In the genomic region with DNA sequence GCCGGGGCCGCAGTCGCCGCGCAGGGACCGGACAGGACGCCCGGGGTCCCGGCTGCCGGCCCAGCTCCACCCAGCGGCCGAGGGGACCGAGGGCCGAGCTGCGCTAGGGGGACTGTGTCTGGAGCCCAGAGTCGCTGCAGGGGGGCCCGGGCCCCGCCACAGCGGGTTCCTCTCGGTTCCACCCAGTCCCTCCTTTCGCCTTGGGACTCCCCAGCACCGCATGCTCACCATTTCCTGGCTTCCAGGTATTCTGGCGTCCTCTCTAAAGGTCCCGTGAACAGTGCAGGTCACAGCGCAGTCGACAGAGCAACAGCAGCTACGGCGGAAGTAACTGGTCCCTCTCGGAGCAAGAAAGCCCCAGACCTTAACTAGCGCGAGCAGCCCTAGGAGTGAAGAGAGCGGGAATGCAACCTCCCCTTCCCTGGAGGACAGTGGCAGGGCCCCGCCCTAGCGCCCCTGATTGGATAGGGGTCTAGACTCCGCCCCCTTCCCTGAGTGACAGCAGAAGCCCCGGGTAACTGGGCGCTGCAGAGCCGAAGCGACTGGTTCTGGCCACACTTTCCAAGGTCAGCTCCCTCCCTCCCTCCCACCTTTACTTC, we compare ENCODE assay signal across 1 cellular context.
TF ChIP-seq lines count a peak whose summit lies in the region.

Gene ZNF878 (minus strand): TSS at position 391 of the 599 bp plus-strand sequence. CDS start 160 bp downstream, at position 231.

TF ChIP-seq in HepG2, 621 proteins besides CTCF, POLR2A, EP300 and RAD21 (continued from another document and continues in another):
- TF ChIP-seq HMGXB3 (CRISPR knock-in tag; IDR thresholded peaks at IDR 0.05; ENCODE audit: borderline replicate concordance) (peak; percentile 69; the same call in 1 of the 2 replicates), ZNF772 (CRISPR knock-in tag; IDR thresholded peaks at IDR 0.05) (peak; percentile 98), ZNF678 (CRISPR knock-in tag; IDR thresholded peaks at IDR 0.05) (peak; percentile 74; the same call in 1 of the 2 replicates), ZNF639 (CRISPR knock-in tag; conservative IDR thresholded peaks at IDR 0.05) (no peak; the same call in 1 of the 2 replicates), ZZZ3 (CRISPR knock-in tag; IDR thresholded peaks at IDR 0.05; ENCODE audit: borderline replicate concordance) (no peak), DNMT3B (CRISPR knock-in tag; conservative IDR thresholded peaks at IDR 0.05) (peak; percentile 87; the same call in 1 of the 2 replicates), KLF6 (CRISPR knock-in tag; IDR thresholded peaks at IDR 0.05) (peak; percentile 82), ZNF598 (CRISPR knock-in tag; IDR thresholded peaks at IDR 0.05; ENCODE audit: borderline replicate concordance) (no peak; the same call in 1 of the 2 replicates), TARDBP (CRISPR knock-in tag; IDR thresholded peaks at IDR 0.05) (peak; percentile 81), NFIB (CRISPR knock-in tag; IDR thresholded peaks at IDR 0.05; ENCODE audit: borderline replicate concordance) (no peak), HOXA9 (CRISPR knock-in tag; IDR thresholded peaks at IDR 0.05; ENCODE audit: borderline replicate concordance) (peak; percentile 60; the same call in 1 of the 2 replicates), THAP8 (CRISPR knock-in tag; IDR thresholded peaks at IDR 0.05; ENCODE audit: borderline replicate concordance) (no peak), MED8 (CRISPR knock-in tag; IDR thresholded peaks at IDR 0.05; ENCODE audit: insufficient replicate concordance) (peak; percentile 81), MAFK (conservative IDR thresholded peaks at IDR 0.05 in 1 of 2, IDR thresholded peaks at IDR 0.05 in 1 of 2; ENCODE audit: low read length in 2 of 2) (no peak), ZNF33A (CRISPR knock-in tag; IDR thresholded peaks at IDR 0.05; ENCODE audit: borderline replicate concordance) (no peak), NFYB (CRISPR knock-in tag; IDR thresholded peaks at IDR 0.05) (peak; percentile 85), MTA1 (CRISPR knock-in tag; IDR thresholded peaks at IDR 0.05; ENCODE audit: borderline replicate concordance) (peak; percentile 21; the same call in 1 of the 2 replicates), ZHX2 (IDR thresholded peaks at IDR 0.05; ENCODE audit: low read depth) (no peak), ZHX2 (CRISPR knock-in tag; IDR thresholded peaks at IDR 0.05; ENCODE audit: borderline replicate concordance) (no peak), ZNF496 (CRISPR knock-in tag; IDR thresholded peaks at IDR 0.05; ENCODE audit: insufficient replicate concordance) (no peak), SYNCRIP (IDR thresholded peaks at IDR 0.05; ENCODE audit: insufficient read depth, low read depth, low read length) (no peak), BRF2 (CRISPR knock-in tag; IDR thresholded peaks at IDR 0.05) (no peak), USF2 (IDR thresholded peaks at IDR 0.05; ENCODE audit: low read depth, low read length) (no peak), USF2 (CRISPR knock-in tag; IDR thresholded peaks at IDR 0.05; ENCODE audit: borderline replicate concordance) (no peak), ZNF563 (CRISPR knock-in tag; IDR thresholded peaks at IDR 0.05) (peak; percentile 93), ZNF878 (CRISPR knock-in tag; IDR thresholded peaks at IDR 0.05) (peak; percentile 88), ZNF101 (CRISPR knock-in tag; IDR thresholded peaks at IDR 0.05; ENCODE audit: borderline replicate concordance, low read depth) (no peak), HMG20B (CRISPR knock-in tag; conservative IDR thresholded peaks at IDR 0.05) (no peak), MED13 (CRISPR knock-in tag; IDR thresholded peaks at IDR 0.05) (0 out of 2 replicates have a peak, but pooled peaks have one; percentile 20), BCL6 (CRISPR knock-in tag; IDR thresholded peaks at IDR 0.05) (peak; percentile 58; the same call in 1 of the 2 replicates), TGIF2 (CRISPR knock-in tag; IDR thresholded peaks at IDR 0.05) (peak; percentile 61; the same call in 1 of the 2 replicates), ZNF264 (CRISPR knock-in tag; IDR thresholded peaks at IDR 0.05) (peak; percentile 48), ZNF30 (CRISPR knock-in tag; IDR thresholded peaks at IDR 0.05) (no peak), ZNF629 (CRISPR knock-in tag; conservative IDR thresholded peaks at IDR 0.05) (no peak), ETS1 (CRISPR knock-in tag; IDR thresholded peaks at IDR 0.05) (no peak), ZNF546 (CRISPR knock-in tag; conservative IDR thresholded peaks at IDR 0.05) (peak; percentile 77; the same call in 1 of the 2 replicates)
- TF ChIP-seq, protein P1, sequence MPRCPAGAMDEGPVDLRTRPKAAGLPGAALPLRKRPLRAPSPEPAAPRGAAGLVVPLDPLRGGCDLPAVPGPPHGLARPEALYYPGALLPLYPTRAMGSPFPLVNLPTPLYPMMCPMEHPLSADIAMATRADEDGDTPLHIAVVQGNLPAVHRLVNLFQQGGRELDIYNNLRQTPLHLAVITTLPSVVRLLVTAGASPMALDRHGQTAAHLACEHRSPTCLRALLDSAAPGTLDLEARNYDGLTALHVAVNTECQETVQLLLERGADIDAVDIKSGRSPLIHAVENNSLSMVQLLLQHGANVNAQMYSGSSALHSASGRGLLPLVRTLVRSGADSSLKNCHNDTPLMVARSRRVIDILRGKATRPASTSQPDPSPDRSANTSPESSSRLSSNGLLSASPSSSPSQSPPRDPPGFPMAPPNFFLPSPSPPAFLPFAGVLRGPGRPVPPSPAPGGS (CRISPR knock-in tag; IDR thresholded peaks at IDR 0.05) = peak; percentile 36; the same call in 1 of the 2 replicates
- TF ChIP-seq, protein P2, sequence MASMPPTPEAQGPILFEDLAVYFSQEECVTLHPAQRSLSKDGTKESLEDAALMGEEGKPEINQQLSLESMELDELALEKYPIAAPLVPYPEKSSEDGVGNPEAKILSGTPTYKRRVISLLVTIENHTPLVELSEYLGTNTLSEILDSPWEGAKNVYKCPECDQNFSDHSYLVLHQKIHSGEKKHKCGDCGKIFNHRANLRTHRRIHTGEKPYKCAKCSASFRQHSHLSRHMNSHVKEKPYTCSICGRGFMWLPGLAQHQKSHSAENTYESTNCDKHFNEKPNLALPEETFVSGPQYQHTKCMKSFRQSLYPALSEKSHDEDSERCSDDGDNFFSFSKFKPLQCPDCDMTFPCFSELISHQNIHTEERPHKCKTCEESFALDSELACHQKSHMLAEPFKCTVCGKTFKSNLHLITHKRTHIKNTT (CRISPR knock-in tag; IDR thresholded peaks at IDR 0.05) = no peak
